Comparison of ENCODE assay signal across 8 cellular contexts in genomic region chr6:75747985-75748742, GRCh38. TPM values are rescaled to one million over a fixed set of nuclear protein-coding genes. Genes with fewer than 3 reads are reported as not detected.
DNase-seq lines count a peak whose midpoint lies in the region; ATAC-seq lines count a peak whose summit lies in the region.

No MANE protein-coding gene starts in this region.

- peak overlapping the region; percentile 80 for H3K4me3 ChIP-seq in CD8-positive, alpha-beta memory T cell (ENCODE audit: low read length)
- peak overlapping the region; percentile 93 for H3K4me3 ChIP-seq in iPS-18c (ENCODE audit: insufficient read depth, low read depth, low read length)
- peak overlapping the region; percentile 57 to 90 for H3K4me3 ChIP-seq in stomach smooth muscle (ENCODE audit: low read length in 2 of 2)

- H3K27me3 ChIP-seq in CD8-positive, alpha-beta memory T cell (ENCODE audit: insufficient read depth, low read length, poor library complexity, severe bottlenecking) = peaks cover 4% of the 10 kb centered on the region
- no peaks in the 10 kb centered on the region for H3K27me3 ChIP-seq in stomach smooth muscle (ENCODE audit: control insufficient read depth in 1 of 2, insufficient read depth in 2 of 2, low read length in 2 of 2)

- peak overlapping the region in 4 of 8 donors; percentile 11 to 69 (median 48) for H3K27ac Mint-ChIP-seq in CD8-positive, alpha-beta memory T cell
- H3K27ac Mint-ChIP-seq in activated naive CD8-positive, alpha-beta T cell = no peak overlapping the region

- intact Hi-C loops in left colon (cut with DNase I, micrococcal nuclease) = no loop called here

- no peaks in the 10 kb centered on the region for H3K36me3 ChIP-seq in CD8-positive, alpha-beta memory T cell (ENCODE audit: insufficient read depth, low read length)
- H3K36me3 ChIP-seq in stomach smooth muscle (ENCODE audit: control insufficient read depth in 2 of 2, insufficient read depth in 2 of 2, low read length in 2 of 2) = no peaks in the 10 kb centered on the region

- H3K27me3 Mint-ChIP-seq in CD8-positive, alpha-beta memory T cell = peaks cover 14 to 20% of the 10 kb centered on the region in 2 donors
- H3K27me3 Mint-ChIP-seq in activated naive CD8-positive, alpha-beta T cell = peaks cover 26% of the 10 kb centered on the region

- H3K4me1 ChIP-seq in CD8-positive, alpha-beta memory T cell (ENCODE audit: insufficient read depth, low read length) = no peaks in the 10 kb centered on the region
- H3K4me1 ChIP-seq in stomach smooth muscle (ENCODE audit: control insufficient read depth, insufficient read depth, low read length) = no peaks in the 10 kb centered on the region

- peak overlapping the region; percentile 67 for H3K27ac ChIP-seq in CD8-positive, alpha-beta memory T cell (ENCODE audit: low read depth, low read length)
- H3K27ac ChIP-seq in stomach smooth muscle (ENCODE audit: low read length) = peak overlapping the region; percentile 73

- H3K9me3 ChIP-seq in CD8-positive, alpha-beta memory T cell (ENCODE audit: low read length) = no peaks in the 10 kb centered on the region
- peaks cover 2% of the 10 kb centered on the region for H3K9me3 ChIP-seq in iPS-18c (ENCODE audit: control insufficient read depth, insufficient read depth, low read length)
- no peaks in the 10 kb centered on the region for H3K9me3 ChIP-seq in stomach smooth muscle (ENCODE audit: control insufficient read depth in 2 of 2, low read length in 2 of 2)

- H3K4me3 Mint-ChIP-seq in CD8-positive, alpha-beta memory T cell = peak overlapping the region; percentile 85 to 98 (median 91)
- peak overlapping the region; percentile 85 for H3K4me3 Mint-ChIP-seq in activated naive CD8-positive, alpha-beta T cell

- H3K9ac ChIP-seq in stomach smooth muscle (ENCODE audit: low read length in 2 of 2) = peak overlapping the region; percentile 73 to 93

- peaks cover 13 to 25% (median 20%) of the 10 kb centered on the region in 3 donors for H3K4me1 Mint-ChIP-seq in CD8-positive, alpha-beta memory T cell
- peaks cover 9% of the 10 kb centered on the region for H3K4me1 Mint-ChIP-seq in activated naive CD8-positive, alpha-beta T cell (ENCODE audit: low read depth)

- ATAC-seq in HG03378 (IDR thresholded peaks at IDR 0.05; ENCODE audit: unreplicated experiment) (peak; percentile 9), left colon (no peak)

- CTCF ChIA-PET in CD8-positive, alpha-beta memory T cell (lab: Charles Lee) = no interaction called here

- H3K9me3 Mint-ChIP-seq in CD8-positive, alpha-beta memory T cell = peaks cover 0 to 2% (median 0%) of the 10 kb centered on the region in 5 donors
- H3K9me3 Mint-ChIP-seq in activated naive CD8-positive, alpha-beta T cell (ENCODE audit: low read depth) = no peaks in the 10 kb centered on the region

- POLR2A ChIA-PET in CD8-positive, alpha-beta memory T cell (lab: Charles Lee) = no interaction called here

- H3K36me3 Mint-ChIP-seq in CD8-positive, alpha-beta memory T cell = peaks cover 0 to 8% (median 4%) of the 10 kb centered on the region in 3 donors
- no peaks in the 10 kb centered on the region for H3K36me3 Mint-ChIP-seq in activated naive CD8-positive, alpha-beta T cell

- DNase-seq in CD8-positive, alpha-beta memory T cell = no peak
- DNase-seq in AG08396 (ENCODE audit: low spot score) = no peak
- DNase-seq in left colon = no peak
- DNase-seq in SHP77 (lab: John Stamatoyannopoulos, UW) = no peak

RNA-seq across cellular contexts. Expression of gene MYO6, which starts 0.9 kb away (rescaled TPM):
- 1 to 10 TPM; 5.4 to 5.8 TPM for total RNA-seq in CD8-positive, alpha-beta memory T cell
- 6.5 TPM for polyA plus RNA-seq in CD8-positive, alpha-beta memory T cell
- total RNA-seq in left colon = 10 to 100 TPM; 76.9 to 78.3 TPM

Comparison
In these comparisons a context has a peak if more than half of its experiments do, and no peak if none do; other contexts are left out.
1. RNA of gene MYO6, which starts 0.9 kb away (total RNA-seq): 76.9 to 78.3 TPM in left colon; 5.4 to 5.8 TPM in CD8-positive, alpha-beta memory T cell; every median in the first group is over 10 times any median in the second.
2. Peak in every context shown above with its lines, with median percentiles within 50 percentile points of each other: H3K4me3 ChIP-seq.